ENCODE assay signal across 8 cellular contexts in genomic region chr7:5695037-5695708, GRCh38.
A peak's percentile ranks its signal among the peaks of the same experiment; 100 is the strongest.
DNase-seq lines count a peak whose midpoint lies in the region; ATAC-seq and TF ChIP-seq lines count a peak whose summit lies in the region.

No MANE protein-coding gene starts in this region.

- WGBS in mesodermal cell (ENCODE audit: insufficient coverage in 2 of 2), 2 experiments = 95% methylated on average over 19 of the region's 19 CpGs

- H3K27ac Mint-ChIP-seq in T-helper 17 cell = peak overlapping the region; percentile 99

- H3K4me1 Mint-ChIP-seq in T-helper 17 cell = peaks cover 77% of the 10 kb centered on the region

- peak overlapping the region; percentile 94 for H3K4me3 Mint-ChIP-seq in T-helper 17 cell

- H3K4me1 ChIP-seq in mesodermal cell (ENCODE audit: control insufficient read depth, insufficient read depth, low read length, poor library complexity, severe bottlenecking) = peaks cover 74% of the 10 kb centered on the region

- H3K27me3 Mint-ChIP-seq in T-helper 17 cell = no peaks in the 10 kb centered on the region

- peak overlapping the region; percentile 86 for H3K27ac ChIP-seq in mesodermal cell (ENCODE audit: low read depth, low read length, severe bottlenecking)

- TF ChIP-seq CTCF in GM12864 (IDR thresholded peaks at IDR 0.05; ENCODE audit: low read depth, low read length, missing control alignments) = no peak
- TF ChIP-seq CTCF in astrocyte of the cerebellum (IDR thresholded peaks at IDR 0.05; ENCODE audit: low read depth, low read length, missing control alignments) = no peak

- peak overlapping the region; percentile 50 for H3K4me3 ChIP-seq in GM12864 (ENCODE audit: low read depth, low read length)
- peak overlapping the region; percentile 8 for H3K4me3 ChIP-seq in astrocyte of the cerebellum (ENCODE audit: low read depth, low read length)
- no peak overlapping the region for H3K4me3 ChIP-seq in mesodermal cell (ENCODE audit: extremely low read depth, insufficient read depth, low read length, poor library complexity, severe bottlenecking)

- in situ Hi-C loops in astrocyte of the cerebellum (cut with HindIII; ENCODE audit: low sequenced_read_pairs) = no loop called here

- DNase-seq in GM12864 (ENCODE audit: low read depth) (peak; percentile 86), T-helper 17 cell (peak; percentile 24 to 49 (median 45)), astrocyte of the cerebellum (ENCODE audit: low read depth) (peak; percentile 82), DMS 273 treated with DMSO at 0.1 percent for 48 hours (lab: John Stamatoyannopoulos, UW) (no peak)
- DNase-seq in stimulated activated CD8-positive, alpha-beta memory T cell treated with anti-CD3 and anti-CD28 coated beads, Interleukin-4, amount 100 ng/mL, for 1 hour (ENCODE audit: low read depth in 2 of 2, low spot score in 1 of 2) = peak; percentile 54 to 64

- no peaks in the 10 kb centered on the region for H3K9me3 ChIP-seq in T-helper 17 cell (ENCODE audit: control insufficient read depth, low read length, poor library complexity, severe bottlenecking)
- H3K9me3 ChIP-seq in mesodermal cell (ENCODE audit: control insufficient read depth, low read length) = no peaks in the 10 kb centered on the region

- ATAC-seq in HG02852 (IDR thresholded peaks at IDR 0.05; ENCODE audit: unreplicated experiment) (peak; percentile 43), T-helper 17 cell (peak; percentile 67), HG02571 (IDR thresholded peaks at IDR 0.05; ENCODE audit: unreplicated experiment) (no peak)

- peaks cover 39% of the 10 kb centered on the region for H3K36me3 ChIP-seq in mesodermal cell (ENCODE audit: control insufficient read depth, insufficient read depth, low read length)

- H3K36me3 Mint-ChIP-seq in T-helper 17 cell (ENCODE audit: low read depth) = peaks cover 7% of the 10 kb centered on the region
